ENCODE assay signal across 14 cellular contexts in the genomic region with DNA sequence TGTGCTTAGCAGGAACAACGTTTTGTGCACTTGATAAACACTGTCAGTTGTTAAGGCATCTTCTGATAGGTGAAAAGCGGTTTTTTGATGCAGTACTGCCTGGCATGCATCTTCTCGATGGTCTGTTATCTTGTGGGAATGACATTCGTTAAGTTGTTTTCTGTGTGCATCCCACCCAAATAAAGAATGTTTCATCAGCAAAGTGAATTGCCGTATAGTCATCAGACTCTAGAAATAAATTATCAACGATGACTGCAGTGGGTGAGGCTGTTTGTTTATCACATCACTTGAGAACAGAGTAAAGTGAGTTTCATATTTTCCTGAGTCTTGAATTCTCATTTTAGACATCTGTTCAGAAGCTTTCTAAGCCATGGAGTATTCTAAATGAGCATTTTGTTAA. TPM values are rescaled to one million over a fixed set of nuclear protein-coding genes. Genes with fewer than 3 reads are reported as not detected.
DNase-seq lines count a peak whose midpoint lies in the region; ATAC-seq and TF ChIP-seq lines count a peak whose summit lies in the region.
"Had no signal": no experiment of that assay in that cellular context is flagged by ENCODE, and none has a peak within 500 bp of the region (broad histone marks: within the 10 kb centered on the region; RNA-seq: fewer than 3 reads in every experiment).

No MANE protein-coding gene starts in this region.

- H3K36me3 ChIP-seq in cardiac muscle cell (no peaks in the 10 kb centered on the region), lower lobe of right lung (no peaks in the 10 kb centered on the region), ovary (no peaks in the 10 kb centered on the region)
- H3K36me3 ChIP-seq: HAP-1 had no signal

- TF ChIP-seq CTCF in cardiac muscle cell (IDR thresholded peaks at IDR 0.05; ENCODE audit: low read depth, low read length), result no peak
- no peak for TF ChIP-seq CTCF in epithelial cell of esophagus (IDR thresholded peaks at IDR 0.05; ENCODE audit: insufficient read depth, low read depth, low read length, missing control alignments)
- no peak for TF ChIP-seq CTCF in lower lobe of right lung (IDR thresholded peaks at IDR 0.05)
- no peak for TF ChIP-seq CTCF in ovary (IDR thresholded peaks at IDR 0.05)

- TF ChIP-seq POLR2A in ovary (IDR thresholded peaks at IDR 0.05), result no peak

- DNase-seq in cardiac muscle cell (ENCODE audit: low read depth in 1 of 2, low spot score in 1 of 2) (no peak), Right ventricle myocardium superior (no peak), epithelial cell of esophagus (ENCODE audit: low read depth) (peak; percentile 16), lower lobe of right lung (no peak), ovary (no peak), islet precursor cell (no peak)
- DNase-seq in stimulated activated naive CD4-positive, alpha-beta T cell treated with Interleukin-2 at 50 U/mL for 16 hours (lab: John Stamatoyannopoulos, UW), result no peak
- DNase-seq: activated effector memory CD4-positive, alpha-beta T cell treated with anti-CD3 and anti-CD28 coated beads, Interleukin-2, amount 50 U/mL, for 16 hours; effector memory CD4-positive, alpha-beta T cell; foreskin melanocyte; NCI-H1048; SK-N-SH had no signal

- no peak for TF ChIP-seq EP300 in ovary (IDR thresholded peaks at IDR 0.05)

- 23 to 31% (median 30%) methylated on average over 6 of the region's 6 CpGs for WGBS in ovary, 3 donors

- H3K27ac ChIP-seq in cardiac muscle cell, result peak overlapping the region; percentile 35
- peak overlapping the region; percentile 16 for H3K27ac ChIP-seq in lower lobe of right lung
- H3K27ac ChIP-seq in ovary, result no peak overlapping the region

- H3K9me3 ChIP-seq in cardiac muscle cell (ENCODE audit: low read depth) (no peaks in the 10 kb centered on the region), lower lobe of right lung (no peaks in the 10 kb centered on the region), ovary (no peaks in the 10 kb centered on the region)
- H3K9me3 ChIP-seq: HAP-1, SK-N-SH had no signal

- intact Hi-C loops in Right ventricle myocardium superior (cut with DNase I), result no loop called here
- intact Hi-C loops in lower lobe of right lung (cut with DNase I), result no loop called here
- intact Hi-C loops in ovary (cut with DNase I), result no loop called here

- H3K27me3 ChIP-seq in cardiac muscle cell (no peaks in the 10 kb centered on the region), lower lobe of right lung (ENCODE audit: low read depth) (no peaks in the 10 kb centered on the region), ovary (no peaks in the 10 kb centered on the region)

- no peak for ATAC-seq in Right ventricle myocardium superior (ENCODE audit: poor library complexity)
- ATAC-seq in lower lobe of right lung, result peak in 1 of 2 donors; percentile 50
- no peak for ATAC-seq in GM19395 (IDR thresholded peaks at IDR 0.05; ENCODE audit: unreplicated experiment)

- H3K4me3 ChIP-seq in cardiac muscle cell (no peak overlapping the region), epithelial cell of esophagus (ENCODE audit: low read length) (no peak overlapping the region), lower lobe of right lung (no peak overlapping the region), ovary (no peak overlapping the region)
- H3K4me3 ChIP-seq: HAP-1 had no signal

- peaks cover 22% of the 10 kb centered on the region for H3K4me1 ChIP-seq in cardiac muscle cell (ENCODE audit: low read depth)
- peaks cover 54% of the 10 kb centered on the region for H3K4me1 ChIP-seq in lower lobe of right lung
- peaks cover 5% of the 10 kb centered on the region for H3K4me1 ChIP-seq in ovary (ENCODE audit: insufficient read depth)

RNA-seq across cellular contexts. Expression of gene NFIA, which starts 34.1 kb away (rescaled TPM):
- total RNA-seq in cardiac muscle cell (12.0 and 14.9 TPM in 2 replicates), Right ventricle myocardium superior (89.5 TPM), lower lobe of right lung (70.0 TPM), ovary (100 to 1,000 TPM in 2 of 7 donors, 10 to 100 TPM in 5; 34.0 to 115 (median 90.8) TPM)
- polyA plus RNA-seq in cardiac muscle cell (10.1 and 18.3 TPM in 2 replicates), ovary (10 to 100 TPM; 11.8 to 23.5 TPM)

Comparison
In these comparisons a context has a peak if more than half of its experiments do, and no peak if none do; other contexts are left out.
1. H3K27ac ChIP-seq: peak in cardiac muscle cell (single experiment) and lower lobe of right lung (single experiment); none in ovary (0 of 2).